Comparison of ENCODE assay signal across 8 cellular contexts in the genomic region with DNA sequence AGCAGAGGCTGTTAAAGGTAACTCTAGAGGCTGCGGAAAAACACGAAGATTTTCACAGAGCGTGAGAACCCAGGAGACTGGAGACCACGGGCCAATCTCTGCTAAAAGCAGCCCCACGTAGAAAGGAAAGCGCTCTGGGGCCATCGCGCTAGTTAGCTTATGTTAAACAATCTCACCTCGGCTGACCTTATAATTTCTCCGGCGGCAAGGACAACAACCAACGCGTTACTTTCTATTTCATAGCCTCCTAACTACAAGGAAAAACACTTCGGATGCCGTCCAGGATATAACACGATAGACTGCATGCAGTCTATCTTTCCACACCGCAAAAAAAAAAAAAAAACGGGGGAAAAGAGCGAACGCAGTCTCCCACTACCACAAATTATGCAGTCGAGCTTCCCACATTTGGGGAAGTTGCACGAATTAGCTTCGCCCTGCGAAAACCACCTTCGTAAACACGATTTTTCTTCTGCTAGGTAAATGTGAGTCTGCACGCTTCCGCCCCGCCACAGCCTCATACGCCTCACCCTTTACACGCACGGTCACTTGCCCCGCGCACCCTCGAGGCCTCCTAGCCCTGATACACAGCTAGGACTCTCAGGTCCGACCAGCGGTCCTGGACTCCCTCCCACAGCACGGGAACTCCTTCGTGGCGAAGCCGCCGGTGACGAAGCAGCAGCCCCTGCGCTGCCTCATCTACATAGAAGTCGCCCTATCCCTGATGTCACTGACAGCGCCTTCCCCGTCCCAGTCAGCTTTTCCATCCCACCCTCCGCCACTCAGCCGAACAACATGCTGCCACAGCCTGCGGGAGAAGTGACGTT.
A peak's percentile ranks its signal among the peaks of the same experiment; 100 is the strongest.
DNase-seq lines count a peak whose midpoint lies in the region; ATAC-seq, FAIRE-seq and TF ChIP-seq lines count a peak whose summit lies in the region.

No MANE protein-coding gene starts in this region.

- peak; percentile 94 for TF ChIP-seq POLR2A in GM10847 (IDR thresholded peaks at IDR 0.05; ENCODE audit: extremely low read depth, insufficient read length)

- peaks cover 4 to 11% of the 10 kb centered on the region in 2 donors for H3K9me3 ChIP-seq in kidney (ENCODE audit: control insufficient read depth in 1 of 2, low read length in 2 of 2)
- no peaks in the 10 kb centered on the region; the same call in 1 of the 2 replicates for H3K9me3 ChIP-seq in HAP-1

- H3K27me3 ChIP-seq in HAP-1 (ENCODE audit: low read depth) = no peaks in the 10 kb centered on the region

- intact Hi-C loops in kidney (cut with DNase I) = no loop called here

- H3K36me3 ChIP-seq in kidney (ENCODE audit: control insufficient read depth in 1 of 2, insufficient read depth in 2 of 2, low read length in 2 of 2) = no peaks in the 10 kb centered on the region
- H3K36me3 ChIP-seq in HAP-1 (replicated peaks) = no peaks in the 10 kb centered on the region

- peak overlapping the region in 1 of 2 donors; percentile 61 for H3K9ac ChIP-seq in kidney (ENCODE audit: low read length in 2 of 2)

- FAIRE-seq in kidney (lab: Jason Lieb, UNC) = no peak

- TF ChIP-seq CTCF in WI38 (IDR thresholded peaks at IDR 0.05; ENCODE audit: low read depth, low read length) (no peak), kidney (IDR thresholded peaks at IDR 0.05; ENCODE audit: borderline replicate concordance, extremely low read depth, insufficient read depth) (no peak)

- H3K4me1 ChIP-seq in kidney (ENCODE audit: control insufficient read depth in 1 of 2, insufficient read depth in 1 of 2, low read depth in 1 of 2, low read length in 2 of 2) (peaks cover 0 to 9% of the 10 kb centered on the region in 2 donors), HAP-1 (no peaks in the 10 kb centered on the region)

- ATAC-seq in HG02610 (IDR thresholded peaks at IDR 0.05; ENCODE audit: unreplicated experiment) = peak; percentile 64

- no peak overlapping the region for H3K27ac ChIP-seq in kidney (ENCODE audit: low read depth in 2 of 2, low read length in 2 of 2)

- DNase-seq in NCI-H187 (lab: John Stamatoyannopoulos, UW) (peak; percentile 68 to 96), kidney (peak; percentile 89), HAP-1 (ENCODE audit: low spot score in 2 of 2) (no peak)
- peak; percentile 53 for DNase-seq in central memory CD4-positive, alpha-beta T cell
- DNase-seq in stimulated activated CD4-positive, alpha-beta T cell treated with anti-CD3 and anti-CD28 coated beads, Interleukin-15, amount 100 ng/mL, for 1 hour (ENCODE audit: low read depth in 1 of 2, low spot score in 1 of 2) = peak; percentile 32 to 61

- in situ Hi-C loops in HAP-1 (cut with MboI; ENCODE audit: low sequenced_read_pairs) = no loop called here

- H3K4me3 ChIP-seq in WI38 (ENCODE audit: low read depth, low read length) (peak overlapping the region; percentile 62), kidney (ENCODE audit: low read length in 2 of 2) (peak overlapping the region; percentile 80 to 84), HAP-1 (no peak overlapping the region)

Comparison
In these comparisons a context has a peak if more than half of its experiments do, and no peak if none do; other contexts are left out.
1. DNase-seq: peak in NCI-H187 (2 of 2), central memory CD4-positive, alpha-beta T cell (single experiment), kidney (single experiment) and stimulated activated CD4-positive, alpha-beta T cell treated with anti-CD3 and anti-CD28 coated beads, Interleukin-15, amount 100 ng/mL, for 1 hour (2 of 2); none in HAP-1 (0 of 2).